Comparison of ENCODE assay signal across 1 cellular context in genomic region chr14:61403411-61403810, GRCh38.
TF ChIP-seq lines count a peak whose summit lies in the region.

No MANE protein-coding gene starts in this region.

TF ChIP-seq in H1, 55 proteins besides CTCF, POLR2A, EP300 and RAD21:
- TF ChIP-seq GTF2F1 (IDR thresholded peaks at IDR 0.05; ENCODE audit: borderline replicate concordance, low read depth, low read length) (no peak), KDM4A (IDR thresholded peaks at IDR 0.05; ENCODE audit: low read depth, low read length, severe bottlenecking) (no peak), JUN (IDR thresholded peaks at IDR 0.05; ENCODE audit: low read depth, low read length) (no peak), HDAC6 (IDR thresholded peaks at IDR 0.05; ENCODE audit: low read depth, low read length) (no peak), ASH2L (IDR thresholded peaks at IDR 0.05; ENCODE audit: low read length) (no peak), ATF2 (IDR thresholded peaks at IDR 0.05; ENCODE audit: low read length) (no peak), ZNF274 (IDR thresholded peaks at IDR 0.05; ENCODE audit: borderline replicate concordance, extremely low read depth, low read length) (no peak), POU5F1 (IDR thresholded peaks at IDR 0.05; ENCODE audit: low read depth, low read length) (no peak), BCL11A (IDR thresholded peaks at IDR 0.05; ENCODE audit: low read depth in 2 of 2, low read length in 2 of 2) (no peak), MAX (IDR thresholded peaks at IDR 0.05) (no peak), SP2 (IDR thresholded peaks at IDR 0.05; ENCODE audit: low read length) (no peak), NANOG (IDR thresholded peaks at IDR 0.05; ENCODE audit: insufficient read depth, low read depth, low read length, poor library complexity, severe bottlenecking) (no peak)
